In the genomic region with DNA sequence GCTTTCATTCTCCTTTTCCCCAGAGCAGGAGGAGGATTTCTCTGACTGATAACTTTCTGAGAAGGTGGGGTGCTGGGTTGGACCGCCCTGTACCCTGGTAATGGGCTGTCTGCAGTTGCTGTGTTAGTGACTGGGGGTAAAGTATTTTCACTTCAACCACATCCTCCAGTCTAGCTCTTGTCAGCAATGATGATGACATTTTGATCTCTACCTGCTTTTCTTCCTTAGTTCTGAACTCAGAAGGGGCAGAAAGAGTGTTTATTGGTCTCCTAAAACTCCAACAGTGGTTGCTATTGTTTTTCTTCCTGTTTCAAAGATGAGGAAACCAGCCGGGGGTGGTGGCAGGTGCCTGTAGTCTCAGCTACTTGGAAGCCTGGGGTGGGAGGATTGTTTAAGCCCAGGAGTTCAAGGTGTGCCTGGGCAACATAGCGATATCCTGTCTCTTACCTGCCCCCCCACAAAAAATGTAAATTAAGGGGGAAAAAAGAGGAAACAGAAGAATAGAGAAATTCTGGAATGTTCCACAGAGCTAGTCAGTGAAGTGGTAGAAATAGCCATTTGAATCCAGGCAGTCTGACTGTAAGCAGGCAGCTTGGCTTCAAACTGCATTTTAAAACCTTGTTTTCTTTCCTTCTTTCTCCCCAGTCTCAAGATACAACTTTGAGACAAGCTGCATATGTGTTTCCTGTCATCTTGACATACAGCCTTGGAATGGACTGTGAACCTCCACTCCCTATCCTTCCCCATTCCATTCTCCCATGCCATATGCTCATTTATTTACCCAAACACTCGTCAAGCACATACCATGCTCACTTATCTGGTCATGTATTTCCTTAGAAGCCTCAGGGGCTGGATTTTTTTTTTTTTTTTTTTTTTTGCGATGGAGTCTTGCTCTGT, we compare ENCODE assay signal across 8 cellular contexts. TPM values are rescaled to one million over a fixed set of nuclear protein-coding genes. Genes with fewer than 3 reads are reported as not detected.
A peak's percentile ranks its signal among the peaks of the same experiment; 100 is the strongest.
DNase-seq lines count a peak whose midpoint lies in the region; ATAC-seq, FAIRE-seq and TF ChIP-seq lines count a peak whose summit lies in the region.

No MANE protein-coding gene starts in this region.

- WGBS in GM12878 (ENCODE audit: insufficient coverage, insufficient replicate concordance, low lambda C conversion rate, missing lambda C conversion rate) = 27% methylated on average over 4 of the region's 5 CpGs

- H3K4me1 ChIP-seq in GM12878 (ENCODE audit: control insufficient read depth, insufficient read depth, low read length) (peaks cover 24% of the 10 kb centered on the region), muscle layer of duodenum (ENCODE audit: control insufficient read depth in 1 of 2, insufficient read depth in 2 of 2, low read length in 2 of 2) (peaks cover 0 to 23% of the 10 kb centered on the region in 2 donors)

- peak overlapping the region; percentile 14 for H3K9ac ChIP-seq in GM12878 (ENCODE audit: control insufficient read depth, insufficient read depth, low read length)

- H3K4me2 ChIP-seq in GM12878 (ENCODE audit: control insufficient read depth, insufficient read depth) = peak overlapping the region; percentile 78

- no TSS peak for BruUV-seq in GM12878 (replicated peaks; lab: Mats Ljungman, UMichigan)

- POLR2A ChIA-PET in GM12878 (lab: Charles Lee) = interaction anchor here (0.6 to 0.7 kb wide), 4 partner anchors 48 to 1134 kb away, joined by 3 to 10 read pairs (median 4); no protein-coding TSS in a partner anchor

- H3K36me3 ChIP-seq in GM12878 (ENCODE audit: control insufficient read depth in 2 of 2, insufficient read depth in 2 of 2, low read length in 1 of 2) (no peaks in the 10 kb centered on the region), muscle layer of duodenum (ENCODE audit: control insufficient read depth in 1 of 2, insufficient read depth in 2 of 2, low read length in 2 of 2) (no peaks in the 10 kb centered on the region)

- TF ChIP-seq EP300 in GM12878 (IDR thresholded peaks at IDR 0.05; ENCODE audit: borderline replicate concordance in 1 of 2, control insufficient read depth in 1 of 2, low read depth in 2 of 2, low read length in 2 of 2) = no peak

- H3K27ac ChIP-seq in GM12878 (ENCODE audit: control insufficient read depth, insufficient read depth) = peak overlapping the region; percentile 71
- H3K27ac ChIP-seq in muscle layer of duodenum (ENCODE audit: low read length) = peak overlapping the region; percentile 20

- H3K9me3 ChIP-seq in GM12878 (replicated peaks; ENCODE audit: control insufficient read depth, insufficient read depth, low read length) (no peaks in the 10 kb centered on the region), muscle layer of duodenum (ENCODE audit: control insufficient read depth in 1 of 2, low read length in 2 of 2) (no peaks in the 10 kb centered on the region)

- H4K20me1 ChIP-seq in GM12878 (ENCODE audit: control insufficient read depth, insufficient read depth) = no peaks in the 10 kb centered on the region

- intact Hi-C loops in GM12878 (cut with micrococcal nuclease; ENCODE audit: unreplicated experiment) = no loop called here

- FAIRE-seq in GM12878 (lab: Jason Lieb, UNC) = peak; percentile 91
- FAIRE-seq in H54 (lab: Jason Lieb, UNC) = no peak

- TF ChIP-seq POLR2A in GM12878 (IDR thresholded peaks at IDR 0.05; ENCODE audit: low read depth, low read length) = peak; percentile 50; the same call in 1 of the 2 replicates
- TF ChIP-seq POLR2A in H54 (IDR thresholded peaks at IDR 0.05; ENCODE audit: low read depth, low read length) = no peak

- no peak for TF ChIP-seq CTCF in GM12878 (IDR thresholded peaks at IDR 0.05 in 2 of 3, conservative IDR thresholded peaks at IDR 0.05 in 1 of 3; ENCODE audit: control insufficient read depth in 2 of 3, extremely low read depth in 1 of 3, insufficient read depth in 1 of 3, low read depth in 3 of 3, low read length in 3 of 3)

- H3K79me2 ChIP-seq in GM12878 (ENCODE audit: control insufficient read depth, insufficient read depth, low read length) = peaks cover 20% of the 10 kb centered on the region

- H2AFZ ChIP-seq in GM12878 (ENCODE audit: control insufficient read depth, low read depth, low read length) = peak overlapping the region; percentile 68

- H3K4me3 ChIP-seq in GM12878 (peak overlapping the region; percentile 24; the same call in 1 of the 2 replicates), muscle layer of duodenum (ENCODE audit: low read depth in 1 of 2, low read length in 2 of 2) (no peak overlapping the region)

- TF ChIP-seq RAD21 in GM12878 (IDR thresholded peaks at IDR 0.05; ENCODE audit: insufficient read depth, low read depth, low read length) = no peak

- in situ Hi-C loops in GM12878 (cut with MboI) = loop anchor here (25.0 kb wide), 1 partner anchor 1476 kb away; the partner anchor contains the start of gene NETO2

- DNase-seq in RPMI7951 (ENCODE audit: low read depth) (peak; percentile 33), GM12878 (ENCODE audit: low read depth, low spot score) (no peak), ureter (ENCODE audit: low spot score) (no peak), H54 (ENCODE audit: insufficient read length, low spot score) (no peak)

- peak; percentile 28 for ATAC-seq in GM18499 (IDR thresholded peaks at IDR 0.05; ENCODE audit: insufficient read depth, unreplicated experiment)
- ATAC-seq in HG02840 (IDR thresholded peaks at IDR 0.05; ENCODE audit: low FRiP score, unreplicated experiment) = peak; percentile 33
- peak; percentile 64 for ATAC-seq in GM12878
- ATAC-seq in GM19324 (IDR thresholded peaks at IDR 0.05; ENCODE audit: low FRiP score, unreplicated experiment) = no peak

- SMC1A ChIA-PET in GM12878 (lab: Charles Lee; ENCODE audit: uncharacterized antibody, unreplicated experiment) = interaction anchor here (0.5 to 2.7 kb wide), 13 partner anchors 9 to 380 kb away, joined by 3 to 17 read pairs (median 3); no protein-coding TSS in a partner anchor

- CTCF ChIA-PET in GM12878 (lab: Yijun Ruan, JAX) = interaction anchor here (0.9 to 5.5 kb wide), 5 partner anchors 10 to 82 kb away, joined by 3 to 60 read pairs (median 3); no protein-coding TSS in a partner anchor

- H3K27me3 ChIP-seq in GM12878 (replicated peaks in 1 of 2; ENCODE audit: control insufficient read depth in 2 of 2, insufficient read depth in 2 of 2, low read length in 1 of 2) (no peaks in the 10 kb centered on the region), muscle layer of duodenum (ENCODE audit: low read depth, low read length) (no peaks in the 10 kb centered on the region)

- RAD21 ChIA-PET in GM12878 (lab: Charles Lee; ENCODE audit: unreplicated experiment) = interaction anchor here (0.5 to 2.0 kb wide), 8 partner anchors 9 to 1980 kb away, joined by 3 to 25 read pairs (median 3); no protein-coding TSS in a partner anchor

TF ChIP-seq in GM12878, 131 proteins besides CTCF, POLR2A, EP300 and RAD21 (continues in another document):
- TF ChIP-seq RUNX3 (IDR thresholded peaks at IDR 0.05; ENCODE audit: low read length) (peak; percentile 68), E2F8 (IDR thresholded peaks at IDR 0.05; ENCODE audit: low read depth, partially characterized antibody) (no peak), PKNOX1 (IDR thresholded peaks at IDR 0.05) (peak; percentile 55)

RNA-seq across cellular contexts. Expression of gene N4BP1, which starts 3.3 kb away (rescaled TPM):
- 13.0 and 21.5 TPM in 2 replicates for total RNA-seq in RPMI7951 (2014; rRNA removed; shearing (Covaris generic))
- total RNA-seq in GM12878 (2013; cell fraction: nucleolus; rRNA removed) = 72.5 and 73.2 TPM in 2 replicates
- total RNA-seq in GM12878 (2014; rRNA removed) (17.9 and 19.9 TPM in 2 replicates), GM12878 (2014; rRNA removed; fragmentation: Illumina TruSeq; extraction: Trizol) (28.6 and 29.5 TPM in 2 replicates), GM12878 (2021) (26.7 and 30.6 TPM in 2 replicates), ureter (49.7 TPM)
- polyA plus RNA-seq in GM12878 (2011; ENCODE audit: low read depth) = 26.4 TPM
- polyA plus RNA-seq in GM12878 (2011; rRNA removed) (32.6 and 46.6 TPM in 2 replicates), GM12878 (2014; fragmentation: Illumina TruSeq; extraction: Trizol) (28.0 and 31.6 TPM in 2 replicates), GM12878 (2014; fragmentation: Nextera tagmentation; extraction: Ambion mirVana) (1 to 10 TPM; 2.5 to 3.2 TPM), GM12878 (2014; rRNA removed) (11.1 and 12.6 TPM in 2 replicates), GM12878 (2016; fragmentation: Nextera tagmentation; extraction: Ambion mirVana) (10 to 100 TPM in 1 of 2 experiments, 1 to 10 TPM in 1; 4.7 to 14.3 TPM)
- polyA plus RNA-seq in GM12878 (2011; cell fraction: cytosol; rRNA removed) = 11.7 and 14.2 TPM in 2 replicates
- 18.0 and 18.2 TPM in 2 replicates for polyA plus RNA-seq in GM12878 (2011; cell fraction: nucleus; rRNA removed)
- 15.9 and 21.5 TPM in 2 replicates for polyA plus RNA-seq in GM12878 (2012)
- polyA minus RNA-seq in GM12878 (2011; rRNA and poly(A)+ RNA removed) = 27.6 and 28.2 TPM in 2 replicates
- polyA minus RNA-seq in GM12878 (2011; cell fraction: cytosol; rRNA and poly(A)+ RNA removed) = 14.1 and 20.3 TPM in 2 replicates
- 14.9 and 23.7 TPM in 2 replicates for polyA minus RNA-seq in GM12878 (2011; cell fraction: nucleus; rRNA and poly(A)+ RNA removed)
